Comparison of ENCODE assay signal across 1 cellular context in genomic region chr12:96988919-96989318, GRCh38.
TF ChIP-seq lines count a peak whose summit lies in the region.

No MANE protein-coding gene starts in this region.

TF ChIP-seq in K562, 482 proteins besides CTCF, POLR2A, EP300 and RAD21 (continued from another document):
- TF ChIP-seq, protein P1, sequence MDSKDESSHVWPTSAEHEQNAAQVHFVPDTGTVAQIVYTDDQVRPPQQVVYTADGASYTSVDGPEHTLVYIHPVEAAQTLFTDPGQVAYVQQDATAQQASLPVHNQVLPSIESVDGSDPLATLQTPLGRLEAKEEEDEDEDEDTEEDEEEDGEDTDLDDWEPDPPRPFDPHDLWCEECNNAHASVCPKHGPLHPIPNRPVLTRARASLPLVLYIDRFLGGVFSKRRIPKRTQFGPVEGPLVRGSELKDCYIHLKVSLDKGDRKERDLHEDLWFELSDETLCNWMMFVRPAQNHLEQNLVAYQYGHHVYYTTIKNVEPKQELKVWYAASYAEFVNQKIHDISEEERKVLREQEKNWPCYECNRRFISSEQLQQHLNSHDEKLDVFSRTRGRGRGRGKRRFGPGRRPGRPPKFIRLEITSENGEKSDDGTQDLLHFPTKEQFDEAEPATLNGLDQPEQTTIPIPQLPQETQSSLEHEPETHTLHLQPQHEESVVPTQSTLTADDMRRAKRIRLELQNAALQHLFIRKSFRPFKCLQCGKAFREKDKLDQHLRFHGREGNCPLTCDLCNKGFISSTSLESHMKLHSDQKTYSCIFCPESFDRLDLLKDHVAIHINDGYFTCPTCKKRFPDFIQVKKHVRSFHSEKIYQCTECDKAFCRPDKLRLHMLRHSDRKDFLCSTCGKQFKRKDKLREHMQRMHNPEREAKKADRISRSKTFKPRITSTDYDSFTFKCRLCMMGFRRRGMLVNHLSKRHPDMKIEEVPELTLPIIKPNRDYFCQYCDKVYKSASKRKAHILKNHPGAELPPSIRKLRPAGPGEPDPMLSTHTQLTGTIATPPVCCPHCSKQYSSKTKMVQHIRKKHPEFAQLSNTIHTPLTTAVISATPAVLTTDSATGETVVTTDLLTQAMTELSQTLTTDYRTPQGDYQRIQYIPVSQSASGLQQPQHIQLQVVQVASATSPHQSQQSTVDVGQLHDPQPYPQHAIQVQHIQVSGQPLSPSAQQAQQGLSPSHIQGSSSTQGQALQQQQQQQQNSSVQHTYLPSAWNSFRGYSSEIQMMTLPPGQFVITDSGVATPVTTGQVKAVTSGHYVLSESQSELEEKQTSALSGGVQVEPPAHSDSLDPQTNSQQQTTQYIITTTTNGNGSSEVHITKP (IDR thresholded peaks at IDR 0.05; ENCODE audit: partially characterized antibody): no peak
- TF ChIP-seq NCOR1 (IDR thresholded peaks at IDR 0.05) (peak; percentile 76), POLR2AphosphoS5 (IDR thresholded peaks at IDR 0.05; ENCODE audit: control insufficient read depth, insufficient read depth, low read depth, low read length) (peak; percentile 60; the same call in 1 of the 2 replicates), MTA2 (IDR thresholded peaks at IDR 0.05; ENCODE audit: low read depth) (0 out of 2 replicates have a peak, but pooled peaks have one; percentile 37), TAL1 (IDR thresholded peaks at IDR 0.05) (peak; percentile 70), HDAC6 (IDR thresholded peaks at IDR 0.05; ENCODE audit: low read depth, low read length) (no peak), ZNF12 (CRISPR knock-in tag; IDR thresholded peaks at IDR 0.05) (no peak), ZBTB11 (CRISPR knock-in tag; IDR thresholded peaks at IDR 0.05) (peak in 1 of 3 experiments; percentile 43; a peak in 1 of 6 replicates), TCF3 (CRISPR knock-in tag; IDR thresholded peaks at IDR 0.05) (peak; percentile 90), SMAD4 (CRISPR knock-in tag; conservative IDR thresholded peaks at IDR 0.05) (peak; percentile 71), SMARCA4 (IDR thresholded peaks at IDR 0.05) (peak; percentile 68), ZNF280B (CRISPR knock-in tag; IDR thresholded peaks at IDR 0.05) (no peak), FOSL1 (tag; conservative IDR thresholded peaks at IDR 0.05) (peak; percentile 48; the same call in 1 of the 2 replicates), NCOA1 (IDR thresholded peaks at IDR 0.05; ENCODE audit: low read depth) (no peak), CBFA2T2 (conservative IDR thresholded peaks at IDR 0.05) (peak; percentile 75), MEIS2 (IDR thresholded peaks at IDR 0.05; ENCODE audit: partially characterized antibody) (peak; percentile 87), HINFP (tag; conservative IDR thresholded peaks at IDR 0.05; ENCODE audit: low read depth) (no peak), GATA2 (CRISPR knock-in tag; IDR thresholded peaks at IDR 0.05) (peak; percentile 34; the same call in 1 of the 2 replicates), TEAD4 (IDR thresholded peaks at IDR 0.05; ENCODE audit: low read length) (peak; percentile 87), TEAD4 (CRISPR knock-in tag; IDR thresholded peaks at IDR 0.05; ENCODE audit: borderline replicate concordance) (no peak), MECOM (CRISPR knock-in tag; IDR thresholded peaks at IDR 0.05) (no peak), ELF4 (CRISPR knock-in tag; IDR thresholded peaks at IDR 0.05) (0 out of 2 replicates have a peak, but pooled peaks have one; percentile 26), CBX2 (IDR thresholded peaks at IDR 0.05; ENCODE audit: insufficient read depth, low read length, poor library complexity, severe bottlenecking) (no peak), ARID1B (IDR thresholded peaks at IDR 0.05) (peak; percentile 79), KLF16 (IDR thresholded peaks at IDR 0.05) (peak; percentile 68), STAT5A (IDR thresholded peaks at IDR 0.05; ENCODE audit: borderline replicate concordance, low read length) (peak; percentile 64), KDM1A (IDR thresholded peaks at IDR 0.05) (peak; percentile 35 to 51; a peak in 2 of 4 replicates), JUND (IDR thresholded peaks at IDR 0.05; ENCODE audit: borderline replicate concordance, low read depth, low read length) (no peak), JUND (tag; IDR thresholded peaks at IDR 0.05; ENCODE audit: borderline replicate concordance, low read depth, low read length) (peak; percentile 50; the same call in 1 of the 3 replicates), ZNF830 (CRISPR knock-in tag; IDR thresholded peaks at IDR 0.05) (no peak), NFE2 (IDR thresholded peaks at IDR 0.05; ENCODE audit: low read depth) (0 out of 2 replicates have a peak, but pooled peaks have one; percentile 37), DPF2 (IDR thresholded peaks at IDR 0.05) (peak; percentile 45; the same call in 1 of the 2 replicates), NFIC (IDR thresholded peaks at IDR 0.05) (peak; percentile 42; the same call in 1 of the 2 replicates), SOX6 (IDR thresholded peaks at IDR 0.05) (0 out of 2 replicates have a peak, but pooled peaks have one; percentile 12), NELFE (IDR thresholded peaks at IDR 0.05; ENCODE audit: insufficient read depth, insufficient read length) (no peak), TRIM24 (IDR thresholded peaks at IDR 0.05) (peak; percentile 25 to 58; a peak in 1 of 4 replicates), PURB (CRISPR knock-in tag; IDR thresholded peaks at IDR 0.05; ENCODE audit: low read depth) (no peak)
- TF ChIP-seq, protein P2, sequence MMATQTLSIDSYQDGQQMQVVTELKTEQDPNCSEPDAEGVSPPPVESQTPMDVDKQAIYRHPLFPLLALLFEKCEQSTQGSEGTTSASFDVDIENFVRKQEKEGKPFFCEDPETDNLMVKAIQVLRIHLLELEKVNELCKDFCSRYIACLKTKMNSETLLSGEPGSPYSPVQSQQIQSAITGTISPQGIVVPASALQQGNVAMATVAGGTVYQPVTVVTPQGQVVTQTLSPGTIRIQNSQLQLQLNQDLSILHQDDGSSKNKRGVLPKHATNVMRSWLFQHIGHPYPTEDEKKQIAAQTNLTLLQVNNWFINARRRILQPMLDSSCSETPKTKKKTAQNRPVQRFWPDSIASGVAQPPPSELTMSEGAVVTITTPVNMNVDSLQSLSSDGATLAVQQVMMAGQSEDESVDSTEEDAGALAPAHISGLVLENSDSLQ (IDR thresholded peaks at IDR 0.05): peak; percentile 59
- TF ChIP-seq, protein P3, sequence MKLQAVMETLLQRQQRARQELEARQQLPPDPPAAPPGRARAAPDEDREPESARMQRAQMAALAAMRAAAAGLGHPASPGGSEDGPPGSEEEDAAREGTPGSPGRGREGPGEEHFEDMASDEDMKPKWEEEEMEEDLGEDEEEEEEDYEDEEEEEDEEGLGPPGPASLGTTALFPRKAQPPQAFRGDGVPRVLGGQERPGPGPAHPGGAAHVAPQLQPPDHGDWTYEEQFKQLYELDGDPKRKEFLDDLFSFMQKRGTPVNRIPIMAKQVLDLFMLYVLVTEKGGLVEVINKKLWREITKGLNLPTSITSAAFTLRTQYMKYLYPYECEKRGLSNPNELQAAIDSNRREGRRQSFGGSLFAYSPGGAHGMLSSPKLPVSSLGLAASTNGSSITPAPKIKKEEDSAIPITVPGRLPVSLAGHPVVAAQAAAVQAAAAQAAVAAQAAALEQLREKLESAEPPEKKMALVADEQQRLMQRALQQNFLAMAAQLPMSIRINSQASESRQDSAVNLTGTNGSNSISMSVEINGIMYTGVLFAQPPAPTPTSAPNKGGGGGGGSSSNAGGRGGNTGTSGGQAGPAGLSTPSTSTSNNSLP (IDR thresholded peaks at IDR 0.05; ENCODE audit: borderline replicate concordance, low read depth, low read length): no peak
